2 cellular contexts compared by ENCODE assay signal in the genomic region with DNA sequence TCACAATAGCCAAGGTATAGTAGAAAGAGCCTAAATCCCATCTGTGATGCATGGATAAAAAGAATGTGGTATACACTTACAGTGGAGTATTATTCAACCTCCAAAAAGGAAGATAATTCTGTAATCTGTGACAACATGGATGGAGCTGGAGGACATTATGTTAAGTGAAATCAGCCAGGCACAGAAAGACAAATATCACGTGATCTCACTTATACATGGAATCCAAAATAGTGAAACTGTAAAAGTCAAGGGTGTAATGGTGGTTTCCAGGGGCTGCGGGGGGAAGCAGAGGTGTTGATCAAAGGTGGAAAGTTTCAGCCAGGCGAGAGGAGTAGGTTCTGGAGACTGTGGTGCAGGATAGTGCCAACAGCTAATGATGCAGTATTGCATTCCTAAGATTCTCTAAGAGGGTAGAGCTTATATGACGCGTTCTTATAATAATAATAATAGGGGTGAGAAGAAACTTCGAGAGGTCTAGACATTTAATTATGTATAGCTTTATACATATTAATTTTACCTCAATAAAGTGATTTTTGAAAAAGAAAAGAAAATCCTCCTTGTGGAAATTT.
TF ChIP-seq lines count a peak whose summit lies in the region.

No MANE protein-coding gene starts in this region.

TF ChIP-seq in HepG2, 621 proteins besides CTCF, POLR2A, EP300 and RAD21:
- TF ChIP-seq MED1 (CRISPR knock-in tag; IDR thresholded peaks at IDR 0.05) (no peak), RAD51 (IDR thresholded peaks at IDR 0.05; ENCODE audit: borderline replicate concordance) (peak; percentile 95), ZNF451 (CRISPR knock-in tag; IDR thresholded peaks at IDR 0.05) (no peak)
- TF ChIP-seq, protein P1, sequence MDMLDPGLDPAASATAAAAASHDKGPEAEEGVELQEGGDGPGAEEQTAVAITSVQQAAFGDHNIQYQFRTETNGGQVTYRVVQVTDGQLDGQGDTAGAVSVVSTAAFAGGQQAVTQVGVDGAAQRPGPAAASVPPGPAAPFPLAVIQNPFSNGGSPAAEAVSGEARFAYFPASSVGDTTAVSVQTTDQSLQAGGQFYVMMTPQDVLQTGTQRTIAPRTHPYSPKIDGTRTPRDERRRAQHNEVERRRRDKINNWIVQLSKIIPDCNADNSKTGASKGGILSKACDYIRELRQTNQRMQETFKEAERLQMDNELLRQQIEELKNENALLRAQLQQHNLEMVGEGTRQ (IDR thresholded peaks at IDR 0.05; ENCODE audit: low read depth, low read length): peak; percentile 39; the same call in 1 of the 2 replicates
- TF ChIP-seq, protein P1 (CRISPR knock-in tag; IDR thresholded peaks at IDR 0.05; ENCODE audit: borderline replicate concordance): no peak
- TF ChIP-seq, protein P2, sequence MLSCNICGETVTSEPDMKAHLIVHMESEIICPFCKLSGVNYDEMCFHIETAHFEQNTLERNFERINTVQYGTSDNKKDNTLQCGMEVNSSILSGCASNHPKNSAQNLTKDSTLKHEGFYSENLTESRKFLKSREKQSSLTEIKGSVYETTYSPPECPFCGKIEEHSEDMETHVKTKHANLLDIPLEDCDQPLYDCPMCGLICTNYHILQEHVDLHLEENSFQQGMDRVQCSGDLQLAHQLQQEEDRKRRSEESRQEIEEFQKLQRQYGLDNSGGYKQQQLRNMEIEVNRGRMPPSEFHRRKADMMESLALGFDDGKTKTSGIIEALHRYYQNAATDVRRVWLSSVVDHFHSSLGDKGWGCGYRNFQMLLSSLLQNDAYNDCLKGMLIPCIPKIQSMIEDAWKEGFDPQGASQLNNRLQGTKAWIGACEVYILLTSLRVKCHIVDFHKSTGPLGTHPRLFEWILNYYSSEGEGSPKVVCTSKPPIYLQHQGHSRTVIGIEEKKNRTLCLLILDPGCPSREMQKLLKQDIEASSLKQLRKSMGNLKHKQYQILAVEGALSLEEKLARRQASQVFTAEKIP (CRISPR knock-in tag; IDR thresholded peaks at IDR 0.05; ENCODE audit: borderline replicate concordance): no peak

TF ChIP-seq in K562, 482 proteins besides CTCF, POLR2A, EP300 and RAD21:
- TF ChIP-seq ZNF217 (CRISPR knock-in tag; IDR thresholded peaks at IDR 0.05) (no peak), BMI1 (IDR thresholded peaks at IDR 0.05; ENCODE audit: low read length) (no peak), SMAD3 (CRISPR knock-in tag; conservative IDR thresholded peaks at IDR 0.05) (no peak), SIRT6 (IDR thresholded peaks at IDR 0.05; ENCODE audit: low read depth, low read length) (no peak), SMARCC2 (IDR thresholded peaks at IDR 0.05; ENCODE audit: low read depth) (no peak), RAD51 (IDR thresholded peaks at IDR 0.05; ENCODE audit: borderline replicate concordance, low read depth) (peak; percentile 59), RFX5 (IDR thresholded peaks at IDR 0.05; ENCODE audit: low read depth, low read length) (no peak), NRF1 (conservative IDR thresholded peaks at IDR 0.05 in 1 of 2, IDR thresholded peaks at IDR 0.05 in 1 of 2) (no peak), ZNF197 (CRISPR knock-in tag; IDR thresholded peaks at IDR 0.05; ENCODE audit: low read depth) (no peak), HEY1 (CRISPR knock-in tag; IDR thresholded peaks at IDR 0.05; ENCODE audit: borderline replicate concordance) (no peak), TSC22D4 (tag; IDR thresholded peaks at IDR 0.05) (no peak), HIVEP1 (CRISPR knock-in tag; IDR thresholded peaks at IDR 0.05) (no peak), ZNF699 (CRISPR knock-in tag; IDR thresholded peaks at IDR 0.05; ENCODE audit: insufficient replicate concordance) (no peak)
- TF ChIP-seq, protein P3, sequence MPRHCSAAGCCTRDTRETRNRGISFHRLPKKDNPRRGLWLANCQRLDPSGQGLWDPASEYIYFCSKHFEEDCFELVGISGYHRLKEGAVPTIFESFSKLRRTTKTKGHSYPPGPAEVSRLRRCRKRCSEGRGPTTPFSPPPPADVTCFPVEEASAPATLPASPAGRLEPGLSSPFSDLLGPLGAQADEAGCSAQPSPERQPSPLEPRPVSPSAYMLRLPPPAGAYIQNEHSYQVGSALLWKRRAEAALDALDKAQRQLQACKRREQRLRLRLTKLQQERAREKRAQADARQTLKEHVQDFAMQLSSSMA (CRISPR knock-in tag; IDR thresholded peaks at IDR 0.05): no peak
- TF ChIP-seq, protein P4, sequence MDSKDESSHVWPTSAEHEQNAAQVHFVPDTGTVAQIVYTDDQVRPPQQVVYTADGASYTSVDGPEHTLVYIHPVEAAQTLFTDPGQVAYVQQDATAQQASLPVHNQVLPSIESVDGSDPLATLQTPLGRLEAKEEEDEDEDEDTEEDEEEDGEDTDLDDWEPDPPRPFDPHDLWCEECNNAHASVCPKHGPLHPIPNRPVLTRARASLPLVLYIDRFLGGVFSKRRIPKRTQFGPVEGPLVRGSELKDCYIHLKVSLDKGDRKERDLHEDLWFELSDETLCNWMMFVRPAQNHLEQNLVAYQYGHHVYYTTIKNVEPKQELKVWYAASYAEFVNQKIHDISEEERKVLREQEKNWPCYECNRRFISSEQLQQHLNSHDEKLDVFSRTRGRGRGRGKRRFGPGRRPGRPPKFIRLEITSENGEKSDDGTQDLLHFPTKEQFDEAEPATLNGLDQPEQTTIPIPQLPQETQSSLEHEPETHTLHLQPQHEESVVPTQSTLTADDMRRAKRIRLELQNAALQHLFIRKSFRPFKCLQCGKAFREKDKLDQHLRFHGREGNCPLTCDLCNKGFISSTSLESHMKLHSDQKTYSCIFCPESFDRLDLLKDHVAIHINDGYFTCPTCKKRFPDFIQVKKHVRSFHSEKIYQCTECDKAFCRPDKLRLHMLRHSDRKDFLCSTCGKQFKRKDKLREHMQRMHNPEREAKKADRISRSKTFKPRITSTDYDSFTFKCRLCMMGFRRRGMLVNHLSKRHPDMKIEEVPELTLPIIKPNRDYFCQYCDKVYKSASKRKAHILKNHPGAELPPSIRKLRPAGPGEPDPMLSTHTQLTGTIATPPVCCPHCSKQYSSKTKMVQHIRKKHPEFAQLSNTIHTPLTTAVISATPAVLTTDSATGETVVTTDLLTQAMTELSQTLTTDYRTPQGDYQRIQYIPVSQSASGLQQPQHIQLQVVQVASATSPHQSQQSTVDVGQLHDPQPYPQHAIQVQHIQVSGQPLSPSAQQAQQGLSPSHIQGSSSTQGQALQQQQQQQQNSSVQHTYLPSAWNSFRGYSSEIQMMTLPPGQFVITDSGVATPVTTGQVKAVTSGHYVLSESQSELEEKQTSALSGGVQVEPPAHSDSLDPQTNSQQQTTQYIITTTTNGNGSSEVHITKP (IDR thresholded peaks at IDR 0.05; ENCODE audit: partially characterized antibody): no peak
- TF ChIP-seq, protein P5, sequence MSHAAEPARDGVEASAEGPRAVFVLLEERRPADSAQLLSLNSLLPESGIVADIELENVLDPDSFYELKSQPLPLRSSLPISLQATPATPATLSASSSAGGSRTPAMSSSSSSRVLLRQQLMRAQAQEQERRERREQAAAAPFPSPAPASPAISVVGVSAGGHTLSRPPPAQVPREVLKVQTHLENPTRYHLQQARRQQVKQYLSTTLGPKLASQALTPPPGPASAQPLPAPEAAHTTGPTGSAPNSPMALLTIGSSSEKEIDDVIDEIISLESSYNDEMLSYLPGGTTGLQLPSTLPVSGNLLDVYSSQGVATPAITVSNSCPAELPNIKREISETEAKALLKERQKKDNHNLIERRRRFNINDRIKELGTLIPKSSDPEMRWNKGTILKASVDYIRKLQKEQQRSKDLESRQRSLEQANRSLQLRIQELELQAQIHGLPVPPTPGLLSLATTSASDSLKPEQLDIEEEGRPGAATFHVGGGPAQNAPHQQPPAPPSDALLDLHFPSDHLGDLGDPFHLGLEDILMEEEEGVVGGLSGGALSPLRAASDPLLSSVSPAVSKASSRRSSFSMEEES (CRISPR knock-in tag; IDR thresholded peaks at IDR 0.05): peak; percentile 76
- TF ChIP-seq, protein P6, sequence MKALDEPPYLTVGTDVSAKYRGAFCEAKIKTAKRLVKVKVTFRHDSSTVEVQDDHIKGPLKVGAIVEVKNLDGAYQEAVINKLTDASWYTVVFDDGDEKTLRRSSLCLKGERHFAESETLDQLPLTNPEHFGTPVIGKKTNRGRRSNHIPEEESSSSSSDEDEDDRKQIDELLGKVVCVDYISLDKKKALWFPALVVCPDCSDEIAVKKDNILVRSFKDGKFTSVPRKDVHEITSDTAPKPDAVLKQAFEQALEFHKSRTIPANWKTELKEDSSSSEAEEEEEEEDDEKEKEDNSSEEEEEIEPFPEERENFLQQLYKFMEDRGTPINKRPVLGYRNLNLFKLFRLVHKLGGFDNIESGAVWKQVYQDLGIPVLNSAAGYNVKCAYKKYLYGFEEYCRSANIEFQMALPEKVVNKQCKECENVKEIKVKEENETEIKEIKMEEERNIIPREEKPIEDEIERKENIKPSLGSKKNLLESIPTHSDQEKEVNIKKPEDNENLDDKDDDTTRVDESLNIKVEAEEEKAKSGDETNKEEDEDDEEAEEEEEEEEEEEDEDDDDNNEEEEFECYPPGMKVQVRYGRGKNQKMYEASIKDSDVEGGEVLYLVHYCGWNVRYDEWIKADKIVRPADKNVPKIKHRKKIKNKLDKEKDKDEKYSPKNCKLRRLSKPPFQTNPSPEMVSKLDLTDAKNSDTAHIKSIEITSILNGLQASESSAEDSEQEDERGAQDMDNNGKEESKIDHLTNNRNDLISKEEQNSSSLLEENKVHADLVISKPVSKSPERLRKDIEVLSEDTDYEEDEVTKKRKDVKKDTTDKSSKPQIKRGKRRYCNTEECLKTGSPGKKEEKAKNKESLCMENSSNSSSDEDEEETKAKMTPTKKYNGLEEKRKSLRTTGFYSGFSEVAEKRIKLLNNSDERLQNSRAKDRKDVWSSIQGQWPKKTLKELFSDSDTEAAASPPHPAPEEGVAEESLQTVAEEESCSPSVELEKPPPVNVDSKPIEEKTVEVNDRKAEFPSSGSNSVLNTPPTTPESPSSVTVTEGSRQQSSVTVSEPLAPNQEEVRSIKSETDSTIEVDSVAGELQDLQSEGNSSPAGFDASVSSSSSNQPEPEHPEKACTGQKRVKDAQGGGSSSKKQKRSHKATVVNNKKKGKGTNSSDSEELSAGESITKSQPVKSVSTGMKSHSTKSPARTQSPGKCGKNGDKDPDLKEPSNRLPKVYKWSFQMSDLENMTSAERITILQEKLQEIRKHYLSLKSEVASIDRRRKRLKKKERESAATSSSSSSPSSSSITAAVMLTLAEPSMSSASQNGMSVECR (CRISPR knock-in tag; IDR thresholded peaks at IDR 0.05): no peak
- TF ChIP-seq, protein P7, sequence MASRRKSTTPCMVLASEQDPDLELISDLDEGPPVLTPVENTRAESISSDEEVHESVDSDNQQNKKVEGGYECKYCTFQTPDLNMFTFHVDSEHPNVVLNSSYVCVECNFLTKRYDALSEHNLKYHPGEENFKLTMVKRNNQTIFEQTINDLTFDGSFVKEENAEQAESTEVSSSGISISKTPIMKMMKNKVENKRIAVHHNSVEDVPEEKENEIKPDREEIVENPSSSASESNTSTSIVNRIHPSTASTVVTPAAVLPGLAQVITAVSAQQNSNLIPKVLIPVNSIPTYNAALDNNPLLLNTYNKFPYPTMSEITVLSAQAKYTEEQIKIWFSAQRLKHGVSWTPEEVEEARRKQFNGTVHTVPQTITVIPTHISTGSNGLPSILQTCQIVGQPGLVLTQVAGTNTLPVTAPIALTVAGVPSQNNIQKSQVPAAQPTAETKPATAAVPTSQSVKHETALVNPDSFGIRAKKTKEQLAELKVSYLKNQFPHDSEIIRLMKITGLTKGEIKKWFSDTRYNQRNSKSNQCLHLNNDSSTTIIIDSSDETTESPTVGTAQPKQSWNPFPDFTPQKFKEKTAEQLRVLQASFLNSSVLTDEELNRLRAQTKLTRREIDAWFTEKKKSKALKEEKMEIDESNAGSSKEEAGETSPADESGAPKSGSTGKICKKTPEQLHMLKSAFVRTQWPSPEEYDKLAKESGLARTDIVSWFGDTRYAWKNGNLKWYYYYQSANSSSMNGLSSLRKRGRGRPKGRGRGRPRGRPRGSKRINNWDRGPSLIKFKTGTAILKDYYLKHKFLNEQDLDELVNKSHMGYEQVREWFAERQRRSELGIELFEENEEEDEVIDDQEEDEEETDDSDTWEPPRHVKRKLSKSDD (conservative IDR thresholded peaks at IDR 0.05; ENCODE audit: low read length): no peak
TF ChIP-seq in K562: peak in this region for 2.
